In the genomic region with DNA sequence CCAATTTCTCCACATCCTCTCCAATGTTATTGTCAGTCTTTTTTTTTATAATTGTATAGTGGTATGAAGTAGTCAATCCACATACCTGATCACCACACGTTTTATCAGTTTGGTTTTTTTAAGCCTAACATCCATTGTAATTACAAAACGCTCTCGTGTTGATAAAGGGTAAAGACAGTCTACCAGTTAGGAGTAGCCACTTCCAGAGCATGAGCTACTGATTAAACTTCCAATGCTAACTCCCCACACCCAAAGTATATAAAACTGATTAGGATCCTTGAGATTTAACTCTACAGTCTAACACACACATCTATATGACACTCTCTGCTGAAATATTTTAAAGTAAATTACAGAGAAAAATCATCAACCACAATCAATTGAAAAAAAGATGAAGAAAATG, we compare ENCODE assay signal across 9 cellular contexts. TPM values are rescaled to one million over a fixed set of nuclear protein-coding genes. Genes with fewer than 3 reads are reported as not detected.
"Had no signal": no experiment of that assay in that cellular context is flagged by ENCODE, and none has a peak within 500 bp of the region (broad histone marks: within the 10 kb centered on the region; RNA-seq: fewer than 3 reads in every experiment).

No MANE protein-coding gene starts in this region.

- H3K4me3 ChIP-seq: GM23338, K562 had no signal

- ATAC-seq: GM23338, K562 had no signal

- H3K27ac ChIP-seq: HL-60 had no signal

- DNase-seq: H9, HCEC 1CT, IMR-90, KG1 had no signal

- FAIRE-seq: H1, H54, K562 had no signal

RNA-seq across cellular contexts. Expression of gene CPNE8, which starts 20.7 kb away (rescaled TPM):
- total RNA-seq: IMR-90 had no signal
- polyA plus RNA-seq: IMR-90 had no signal
